16 cellular contexts compared by ENCODE assay signal in the genomic region with DNA sequence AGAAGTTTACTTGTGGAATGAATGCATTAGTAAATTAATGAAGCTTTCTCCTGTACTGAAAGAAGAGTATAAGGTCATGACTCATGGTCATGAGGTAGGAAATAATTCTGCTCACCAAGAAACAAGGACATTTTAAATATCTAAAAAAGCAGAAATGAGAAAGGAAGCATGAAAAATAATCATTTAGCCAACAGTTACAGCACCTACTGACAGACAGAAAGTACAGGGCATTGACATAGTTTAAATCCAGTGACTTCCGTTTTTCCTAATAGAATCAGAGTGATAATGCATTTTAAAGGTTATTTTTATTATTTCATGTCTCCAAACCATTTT. TPM values are rescaled to one million over a fixed set of nuclear protein-coding genes. Genes with fewer than 3 reads are reported as not detected.
A peak's percentile ranks its signal among the peaks of the same experiment; 100 is the strongest.
DNase-seq lines count a peak whose midpoint lies in the region; ATAC-seq and TF ChIP-seq lines count a peak whose summit lies in the region.
"Had no signal": no experiment of that assay in that cellular context is flagged by ENCODE, and none has a peak within 500 bp of the region (broad histone marks: within the 10 kb centered on the region; RNA-seq: fewer than 3 reads in every experiment).

No MANE protein-coding gene starts in this region.

- no peak overlapping the region for H3K4me3 Mint-ChIP-seq in endodermal cell
- H3K4me3 Mint-ChIP-seq: HFFc6 had no signal

- H3K4me1 Mint-ChIP-seq in endodermal cell: no peaks in the 10 kb centered on the region

- no peaks in the 10 kb centered on the region for H3K9me3 Mint-ChIP-seq in endodermal cell
- H3K9me3 Mint-ChIP-seq: HFFc6 had no signal

- H3K9me3 ChIP-seq in endodermal cell (ENCODE audit: control insufficient read depth, low read length): no peaks in the 10 kb centered on the region
- H3K9me3 ChIP-seq: ascending aorta, transverse colon had no signal

- no peak overlapping the region for H3K9ac ChIP-seq in endodermal cell (ENCODE audit: extremely low read depth, low read length, poor library complexity, severe bottlenecking)

- no peaks in the 10 kb centered on the region for H3K36me3 ChIP-seq in endodermal cell (ENCODE audit: control insufficient read depth, insufficient read depth, low read length)
- H3K36me3 ChIP-seq: ascending aorta, transverse colon had no signal

- H3K27ac ChIP-seq in endodermal cell (ENCODE audit: low read depth, low read length): no peak overlapping the region
- H3K27ac ChIP-seq: ascending aorta, transverse colon, VCaP had no signal

- H3K4me3 ChIP-seq in endodermal cell (ENCODE audit: low read length): no peak overlapping the region
- H3K4me3 ChIP-seq: ascending aorta, transverse colon had no signal

- no peaks in the 10 kb centered on the region for H3K27me3 Mint-ChIP-seq in endodermal cell (ENCODE audit: insufficient read depth)

- DNase-seq in CD1c-positive myeloid dendritic cell (ENCODE audit: extremely low spot score) (peak; percentile 92), NOMO-1 treated with dmso at 0.1 percent for 144 hours (lab: John Stamatoyannopoulos, UW; ENCODE audit: unreplicated experiment) (peak; percentile 75), kidney tubule cell (ENCODE audit: low spot score) (peak; percentile 12), NCI-H2196 treated with DMSO at 0.1 percent for 48 hours (lab: John Stamatoyannopoulos, UW; ENCODE audit: unreplicated experiment) (no peak), islet precursor cell (no peak), NCI-H524 treated with DMSO at 0.1 percent for 48 hours (lab: John Stamatoyannopoulos, UW) (no peak), endodermal cell (no peak)
- DNase-seq: activated T-cell treated with anti-CD3 and anti-CD28 coated beads, Interleukin-2, amount 50 U/mL, for 1 hour; DMS 273 treated with DMSO at 0.1 percent for 48 hours; HFFc6; NCI-H1048; stimulated activated CD4-positive, alpha-beta T cell treated with anti-CD3 and anti-CD28 coated beads, Interleukin-12 subunit alpha, Interleukin-12 subunit beta, amount 100 ng/mL, for 4 hours; transverse colon had no signal

- no peaks in the 10 kb centered on the region for H3K4me1 ChIP-seq in endodermal cell (ENCODE audit: control insufficient read depth, insufficient read depth, low read length)
- H3K4me1 ChIP-seq: ascending aorta, transverse colon had no signal

- no peaks in the 10 kb centered on the region for H3K36me3 Mint-ChIP-seq in endodermal cell (ENCODE audit: low read depth)

- peak; percentile 26 for ATAC-seq in HG02610 (IDR thresholded peaks at IDR 0.05; ENCODE audit: unreplicated experiment)

- no peaks in the 10 kb centered on the region for H3K27me3 ChIP-seq in endodermal cell (ENCODE audit: control insufficient read depth, insufficient read depth, low read length, poor library complexity, severe bottlenecking)
- H3K27me3 ChIP-seq: ascending aorta, transverse colon had no signal

- 89% methylated on average over 1 of the region's 1 CpG; no CpG with 5 or more reads in 1 of the 2 experiments for WGBS in endodermal cell (ENCODE audit: insufficient coverage in 1 of 2, insufficient read length in 1 of 2), 2 experiments

- no peak overlapping the region for H3K27ac Mint-ChIP-seq in endodermal cell
- H3K27ac Mint-ChIP-seq: HFFc6 had no signal

- no peak for TF ChIP-seq CTCF in endodermal cell (conservative IDR thresholded peaks at IDR 0.05)

RNA-seq across cellular contexts. Expression of a gene that starts 30.5 kb away (rescaled TPM):
- total RNA-seq in endodermal cell: 1 to 10 TPM; 3.8 to 5.2 TPM
- polyA plus RNA-seq in endodermal cell (2013, experiment 1 of 2): 14.2 TPM
- 16.0 TPM for polyA plus RNA-seq in endodermal cell (2013, experiment 2 of 2)

Comparison
In these comparisons a context has a peak if more than half of its experiments do, and no peak if none do; other contexts are left out.
1. DNase-seq: peak in CD1c-positive myeloid dendritic cell (single experiment), NOMO-1 treated with dmso at 0.1 percent for 144 hours (single experiment) and kidney tubule cell (single experiment); none in NCI-H2196 treated with DMSO at 0.1 percent for 48 hours (single experiment), islet precursor cell (single experiment), NCI-H524 treated with DMSO at 0.1 percent for 48 hours (single experiment) and endodermal cell (single experiment).